ENCODE assay signal across 11 cellular contexts in the genomic region with DNA sequence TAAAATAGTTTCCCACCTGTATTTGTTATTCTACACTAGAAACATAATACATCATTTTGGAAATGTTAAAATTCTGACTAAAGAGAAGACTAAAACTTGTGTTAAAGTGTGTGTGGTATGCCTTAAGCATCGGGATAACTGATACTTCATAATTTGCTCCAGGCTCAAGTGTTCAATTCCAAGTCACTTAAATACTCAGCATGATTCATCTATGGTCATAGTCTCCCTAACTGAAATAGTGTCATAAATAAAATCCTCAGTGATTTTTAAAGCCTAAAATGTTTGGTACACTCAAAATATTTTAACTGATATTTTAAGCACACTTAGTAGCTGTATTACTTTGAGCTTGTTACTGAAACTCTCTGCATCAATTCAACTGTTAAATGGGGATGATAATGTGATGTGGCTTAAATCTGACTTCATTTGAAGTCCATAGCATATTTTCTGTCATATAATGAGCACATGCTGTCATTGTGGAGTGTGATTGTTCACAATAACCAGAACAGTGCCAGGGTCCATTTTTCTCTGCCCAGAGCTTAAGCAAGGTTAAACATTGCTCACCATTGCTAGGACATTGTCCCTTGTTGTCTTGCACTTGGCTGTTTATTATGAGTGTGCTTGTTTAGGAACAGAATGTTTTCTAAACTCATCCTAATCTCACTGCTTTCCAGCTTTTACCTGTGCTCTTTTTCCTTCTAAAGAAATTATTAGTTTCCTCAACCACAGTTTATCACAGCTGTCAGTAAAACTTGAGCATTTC.
DNase-seq lines count a peak whose midpoint lies in the region; ATAC-seq and TF ChIP-seq lines count a peak whose summit lies in the region.
"Had no signal": no experiment of that assay in that cellular context is flagged by ENCODE, and none has a peak within 500 bp of the region (broad histone marks: within the 10 kb centered on the region; RNA-seq: fewer than 3 reads in every experiment).

No MANE protein-coding gene starts in this region.

- 34% methylated on average over 1 of the region's 1 CpG for WGBS in esophagus muscularis mucosa
- 80 to 82% methylated on average over 1 of the region's 1 CpG for WGBS in upper lobe of left lung, 2 donors

- H3K4me3 ChIP-seq in esophagus muscularis mucosa (no peak overlapping the region), upper lobe of left lung (no peak overlapping the region)
- H3K4me3 ChIP-seq: mucosa of descending colon, skin epidermis had no signal

- POLR2A ChIA-PET in naive thymus-derived CD8-positive, alpha-beta T cell (lab: Charles Lee): no interaction called here

- DNase-seq in Right ventricle myocardium superior (no peak), left cardiac atrium (no peak), esophagus muscularis mucosa (ENCODE audit: extremely low spot score) (no peak), upper lobe of left lung (no peak), putamen (ENCODE audit: low spot score) (no peak), GDM1 (lab: John Stamatoyannopoulos, UW) (no peak)
- no peak for DNase-seq in naive thymus-derived CD8-positive, alpha-beta T cell
- DNase-seq: mucosa of descending colon, NCI-H526 had no signal

- no peak for TF ChIP-seq POLR2A in esophagus muscularis mucosa (IDR thresholded peaks at IDR 0.05; ENCODE audit: low read depth)
- TF ChIP-seq POLR2A in upper lobe of left lung (IDR thresholded peaks at IDR 0.05): no peak

- H3K27me3 ChIP-seq in esophagus muscularis mucosa (no peaks in the 10 kb centered on the region), upper lobe of left lung (no peaks in the 10 kb centered on the region)

- no peak overlapping the region for H3K4me3 Mint-ChIP-seq in naive thymus-derived CD8-positive, alpha-beta T cell

- peaks cover 6 to 18% (median 12%) of the 10 kb centered on the region in 4 donors for H3K4me1 Mint-ChIP-seq in naive thymus-derived CD8-positive, alpha-beta T cell

- H3K27ac ChIP-seq in esophagus muscularis mucosa (replicated peaks in 1 of 4) (peak overlapping the region; percentile 79 to 85 (median 82)), upper lobe of left lung (peak overlapping the region; percentile 24 to 91 (median 47))

- intact Hi-C loops in Right ventricle myocardium superior (cut with DNase I): no loop called here
- intact Hi-C loops in left cardiac atrium (cut with DNase I): no loop called here
- intact Hi-C loops in esophagus muscularis mucosa (cut with DNase I): no loop called here

- peaks cover 4 to 63% (median 37%) of the 10 kb centered on the region in 4 donors for H3K36me3 ChIP-seq in esophagus muscularis mucosa
- peaks cover 41 to 85% (median 44%) of the 10 kb centered on the region in 4 donors for H3K36me3 ChIP-seq in upper lobe of left lung

- TF ChIP-seq EP300 in esophagus muscularis mucosa (IDR thresholded peaks at IDR 0.05): no peak
- TF ChIP-seq EP300 in upper lobe of left lung (IDR thresholded peaks at IDR 0.05): peak in 1 of 4 donors; percentile 34

- no peaks in the 10 kb centered on the region for H3K9me3 Mint-ChIP-seq in naive thymus-derived CD8-positive, alpha-beta T cell

- no peak for TF ChIP-seq CTCF in esophagus muscularis mucosa (IDR thresholded peaks at IDR 0.05)
- no peak for TF ChIP-seq CTCF in upper lobe of left lung (IDR thresholded peaks at IDR 0.05)

- H3K27ac Mint-ChIP-seq in naive thymus-derived CD8-positive, alpha-beta T cell: peak overlapping the region in 7 of 10 donors; percentile 3 to 67 (median 58)

- H3K9me3 ChIP-seq in esophagus muscularis mucosa (no peaks in the 10 kb centered on the region), upper lobe of left lung (no peaks in the 10 kb centered on the region)
- H3K9me3 ChIP-seq: mucosa of descending colon had no signal

- ATAC-seq in Right ventricle myocardium superior (ENCODE audit: poor library complexity) (peak; percentile 25), left cardiac atrium (no peak), upper lobe of left lung (ENCODE audit: low FRiP score in 2 of 2) (no peak), HG03565 (IDR thresholded peaks at IDR 0.05; ENCODE audit: unreplicated experiment) (no peak)
- no peak for ATAC-seq in naive thymus-derived CD8-positive, alpha-beta T cell
- ATAC-seq: mucosa of descending colon had no signal

- peaks cover 5 to 80% (median 24%) of the 10 kb centered on the region in 3 donors for H3K36me3 Mint-ChIP-seq in naive thymus-derived CD8-positive, alpha-beta T cell

- H3K27me3 Mint-ChIP-seq in naive thymus-derived CD8-positive, alpha-beta T cell: no peaks in the 10 kb centered on the region

- H3K4me1 ChIP-seq in esophagus muscularis mucosa (peaks cover 48 to 86% (median 79%) of the 10 kb centered on the region in 4 donors), upper lobe of left lung (peaks cover 30 to 36% (median 35%) of the 10 kb centered on the region in 4 donors)
